Comparison of ENCODE assay signal across 21 cellular contexts in the genomic region with DNA sequence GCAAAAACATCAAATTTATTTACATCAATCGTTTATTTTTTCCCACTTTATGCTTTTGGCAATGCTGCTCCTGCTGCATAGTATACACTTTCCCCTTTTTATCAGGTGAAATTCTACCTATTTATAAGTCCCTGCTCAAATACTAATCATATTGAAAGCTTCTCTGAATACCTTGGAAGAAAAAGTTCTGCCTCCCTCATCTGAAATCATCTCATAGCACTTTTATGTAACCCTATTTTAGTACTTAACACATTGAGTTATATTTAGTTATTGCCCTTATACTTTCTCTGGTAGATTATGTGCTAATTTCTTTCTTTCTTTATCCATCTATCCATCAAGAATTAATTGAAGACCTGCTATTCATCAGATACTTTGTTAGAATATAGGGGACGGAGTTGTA.
"Had no signal": no experiment of that assay in that cellular context is flagged by ENCODE, and none has a peak within 500 bp of the region (broad histone marks: within the 10 kb centered on the region; RNA-seq: fewer than 3 reads in every experiment).

No MANE protein-coding gene starts in this region.

- H3K27me3 ChIP-seq: colonic mucosa, neural progenitor cell, thyroid gland, upper lobe of right lung had no signal

- H3K27ac Mint-ChIP-seq: activated CD4-positive, alpha-beta memory T cell treated with anti-CD3 and anti-CD28 coated beads for 36 hours; activated naive CD4-positive, alpha-beta T cell treated with anti-CD3 and anti-CD28 coated beads, Interleukin-2, amount 50 U/mL, for 24 hours; activated T-helper 2 cell treated with anti-CD3 and anti-CD28 coated beads, Interferon-gamma antibody, Interleukin-2, Interleukin-4, amounts not matched to agents 10 μg/mL and 5 μg/mL and 100 μg/mL, durations not matched to agents 14 hours and 24 hours and 36 hours; stimulated activated effector memory CD8-positive, alpha-beta T cell treated with anti-CD3 and anti-CD28 coated beads, Interleukin-12 subunit alpha, Interleukin-12 subunit beta, amount 100 ng/mL, for 72 hours; T-cell had no signal

- H3K36me3 Mint-ChIP-seq: activated CD4-positive, alpha-beta memory T cell treated with anti-CD3 and anti-CD28 coated beads for 36 hours; activated naive CD4-positive, alpha-beta T cell treated with anti-CD3 and anti-CD28 coated beads, Interleukin-2, amount 50 U/mL, for 24 hours; neural progenitor cell; T-cell had no signal

- ATAC-seq: right lobe of liver, T-cell, upper lobe of right lung had no signal

- DNase-seq: activated CD4-positive, alpha-beta memory T cell treated with anti-CD3 and anti-CD28 coated beads for 36 hours; activated CD4-positive, alpha-beta T cell treated with anti-CD3 and anti-CD28 coated beads, Interleukin-2, amount 10 ng/mL, durations not matched to agents 24 days and 14 days; activated CD8-positive, alpha-beta memory T cell treated with anti-CD3 and anti-CD28 coated beads, Interleukin-2, amount 50 U/mL, for 4 hours; activated T-cell treated with anti-CD3 and anti-CD28 coated beads, Interleukin-2, amount 50 U/mL, for 24 hours; anterior cingulate cortex; cerebellar nuclear complex; colonic mucosa; effector memory CD4-positive, alpha-beta T cell; kidney glomerular epithelial cell; right lobe of liver; stimulated activated CD4-positive, alpha-beta T cell treated with anti-CD3 and anti-CD28 coated beads, Interleukin-12 subunit alpha, Interleukin-12 subunit beta, amount 100 ng/mL, for 4 hours; stimulated activated CD4-positive, alpha-beta T cell treated with anti-CD3 and anti-CD28 coated beads, Interleukin-4, amount 100 ng/mL, for 24 hours; stomach; T-cell; thyroid gland; upper lobe of right lung had no signal

- H3K9me3 Mint-ChIP-seq: activated CD4-positive, alpha-beta memory T cell treated with anti-CD3 and anti-CD28 coated beads for 36 hours; activated CD4-positive, alpha-beta T cell treated with anti-CD3 and anti-CD28 coated beads, Interleukin-2, amount 10 ng/mL, durations not matched to agents 24 days and 14 days; activated naive CD4-positive, alpha-beta T cell treated with anti-CD3 and anti-CD28 coated beads, Interleukin-2, amount 50 U/mL, for 24 hours; activated T-cell treated with anti-CD3 and anti-CD28 coated beads, Interleukin-2, amount 50 U/mL, for 24 hours; activated T-helper 2 cell treated with anti-CD3 and anti-CD28 coated beads, Interferon-gamma antibody, Interleukin-2, Interleukin-4, amounts not matched to agents 10 μg/mL and 5 μg/mL and 100 μg/mL, durations not matched to agents 14 hours and 24 hours and 36 hours; neural progenitor cell; stimulated activated effector memory CD8-positive, alpha-beta T cell treated with anti-CD3 and anti-CD28 coated beads, Interleukin-12 subunit alpha, Interleukin-12 subunit beta, amount 100 ng/mL, for 72 hours; T-cell had no signal

- H3K4me3 ChIP-seq: lung had no signal

- H3K27ac ChIP-seq: colonic mucosa, neural progenitor cell, right lobe of liver, thyroid gland, upper lobe of right lung had no signal
